ENCODE assay signal across 9 cellular contexts in genomic region chr19:40220674-40221073, GRCh38. TPM values are rescaled to one million over a fixed set of nuclear protein-coding genes. Genes with fewer than 3 reads are reported as not detected.
"Had no signal": no experiment of that assay in that cellular context is flagged by ENCODE, and none has a peak within 500 bp of the region (broad histone marks: within the 10 kb centered on the region; RNA-seq: fewer than 3 reads in every experiment).

No MANE protein-coding gene starts in this region.

- ATAC-seq: GM12878 had no signal

- FAIRE-seq: G401.6, GM12878, GM12891, GM12892, GM18507, GM19239 had no signal

- H3K4me3 ChIP-seq: GM12878 had no signal

- DNase-seq: GDM1, GF-D8 had no signal

RNA-seq across cellular contexts. Expression of gene TTC9B, which starts 2.5 kb away (rescaled TPM):
- total RNA-seq: G401, GM12878 had no signal

RNA-seq across cellular contexts. Expression of gene CCNP, which starts 5.8 kb away (rescaled TPM):
- total RNA-seq: G401 had no signal
